In the genomic region with DNA sequence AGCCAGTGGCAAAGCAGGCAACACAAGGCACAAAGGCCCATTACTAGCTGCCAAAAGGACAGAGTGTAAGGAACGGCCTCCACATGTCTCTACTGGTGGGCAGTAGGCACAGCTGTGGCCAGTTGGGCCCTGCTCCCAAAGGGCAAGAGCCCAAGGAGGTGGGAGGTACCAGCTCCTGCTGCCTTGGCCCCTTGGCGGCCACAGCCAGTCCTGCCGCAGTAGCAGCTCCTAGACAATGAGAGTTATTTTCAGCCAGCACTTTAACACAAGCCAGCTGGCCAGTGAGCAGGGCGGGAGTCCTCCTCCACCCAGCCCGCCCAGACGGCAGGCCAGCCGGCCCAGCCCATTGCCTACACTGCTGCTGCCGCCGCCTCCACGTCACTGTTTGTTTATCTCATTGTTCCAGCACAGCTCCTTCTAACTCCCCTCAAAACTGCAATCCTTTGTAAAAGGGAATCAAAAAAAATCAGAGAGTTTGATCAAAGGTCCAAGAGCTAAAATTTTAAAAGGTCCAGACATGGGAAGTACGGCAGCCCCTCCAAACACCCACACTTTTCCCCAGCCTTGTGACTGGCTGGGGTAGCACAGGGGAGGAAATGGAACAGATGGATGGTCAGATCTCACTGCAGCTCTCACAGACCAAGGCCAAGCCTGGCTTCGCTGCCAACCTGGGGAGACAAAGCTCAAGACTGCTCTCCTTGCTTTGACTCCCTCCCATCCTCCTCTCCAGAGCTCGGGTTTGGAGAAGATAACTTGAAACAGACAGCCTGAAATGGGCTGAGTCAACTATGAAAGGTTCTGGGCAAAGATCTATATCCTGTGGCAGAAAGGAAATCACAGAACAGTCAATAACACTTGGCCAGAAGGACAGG, we compare ENCODE assay signal across 1 cellular context.
A peak's percentile ranks its signal among the peaks of the same experiment; 100 is the strongest.
TF ChIP-seq lines count a peak whose summit lies in the region.

No MANE protein-coding gene starts in this region.

TF ChIP-seq in K562, 482 proteins besides CTCF, POLR2A, EP300 and RAD21 (continued from another document and continues in another):
- TF ChIP-seq, protein P1, sequence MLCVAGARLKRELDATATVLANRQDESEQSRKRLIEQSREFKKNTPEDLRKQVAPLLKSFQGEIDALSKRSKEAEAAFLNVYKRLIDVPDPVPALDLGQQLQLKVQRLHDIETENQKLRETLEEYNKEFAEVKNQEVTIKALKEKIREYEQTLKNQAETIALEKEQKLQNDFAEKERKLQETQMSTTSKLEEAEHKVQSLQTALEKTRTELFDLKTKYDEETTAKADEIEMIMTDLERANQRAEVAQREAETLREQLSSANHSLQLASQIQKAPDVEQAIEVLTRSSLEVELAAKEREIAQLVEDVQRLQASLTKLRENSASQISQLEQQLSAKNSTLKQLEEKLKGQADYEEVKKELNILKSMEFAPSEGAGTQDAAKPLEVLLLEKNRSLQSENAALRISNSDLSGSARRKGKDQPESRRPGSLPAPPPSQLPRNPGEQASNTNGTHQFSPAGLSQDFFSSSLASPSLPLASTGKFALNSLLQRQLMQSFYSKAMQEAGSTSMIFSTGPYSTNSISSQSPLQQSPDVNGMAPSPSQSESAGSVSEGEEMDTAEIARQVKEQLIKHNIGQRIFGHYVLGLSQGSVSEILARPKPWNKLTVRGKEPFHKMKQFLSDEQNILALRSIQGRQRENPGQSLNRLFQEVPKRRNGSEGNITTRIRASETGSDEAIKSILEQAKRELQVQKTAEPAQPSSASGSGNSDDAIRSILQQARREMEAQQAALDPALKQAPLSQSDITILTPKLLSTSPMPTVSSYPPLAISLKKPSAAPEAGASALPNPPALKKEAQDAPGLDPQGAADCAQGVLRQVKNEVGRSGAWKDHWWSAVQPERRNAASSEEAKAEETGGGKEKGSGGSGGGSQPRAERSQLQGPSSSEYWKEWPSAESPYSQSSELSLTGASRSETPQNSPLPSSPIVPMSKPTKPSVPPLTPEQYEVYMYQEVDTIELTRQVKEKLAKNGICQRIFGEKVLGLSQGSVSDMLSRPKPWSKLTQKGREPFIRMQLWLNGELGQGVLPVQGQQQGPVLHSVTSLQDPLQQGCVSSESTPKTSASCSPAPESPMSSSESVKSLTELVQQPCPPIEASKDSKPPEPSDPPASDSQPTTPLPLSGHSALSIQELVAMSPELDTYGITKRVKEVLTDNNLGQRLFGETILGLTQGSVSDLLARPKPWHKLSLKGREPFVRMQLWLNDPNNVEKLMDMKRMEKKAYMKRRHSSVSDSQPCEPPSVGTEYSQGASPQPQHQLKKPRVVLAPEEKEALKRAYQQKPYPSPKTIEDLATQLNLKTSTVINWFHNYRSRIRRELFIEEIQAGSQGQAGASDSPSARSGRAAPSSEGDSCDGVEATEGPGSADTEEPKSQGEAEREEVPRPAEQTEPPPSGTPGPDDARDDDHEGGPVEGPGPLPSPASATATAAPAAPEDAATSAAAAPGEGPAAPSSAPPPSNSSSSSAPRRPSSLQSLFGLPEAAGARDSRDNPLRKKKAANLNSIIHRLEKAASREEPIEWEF (CRISPR knock-in tag; IDR thresholded peaks at IDR 0.05) = no peak
- TF ChIP-seq, protein P2, sequence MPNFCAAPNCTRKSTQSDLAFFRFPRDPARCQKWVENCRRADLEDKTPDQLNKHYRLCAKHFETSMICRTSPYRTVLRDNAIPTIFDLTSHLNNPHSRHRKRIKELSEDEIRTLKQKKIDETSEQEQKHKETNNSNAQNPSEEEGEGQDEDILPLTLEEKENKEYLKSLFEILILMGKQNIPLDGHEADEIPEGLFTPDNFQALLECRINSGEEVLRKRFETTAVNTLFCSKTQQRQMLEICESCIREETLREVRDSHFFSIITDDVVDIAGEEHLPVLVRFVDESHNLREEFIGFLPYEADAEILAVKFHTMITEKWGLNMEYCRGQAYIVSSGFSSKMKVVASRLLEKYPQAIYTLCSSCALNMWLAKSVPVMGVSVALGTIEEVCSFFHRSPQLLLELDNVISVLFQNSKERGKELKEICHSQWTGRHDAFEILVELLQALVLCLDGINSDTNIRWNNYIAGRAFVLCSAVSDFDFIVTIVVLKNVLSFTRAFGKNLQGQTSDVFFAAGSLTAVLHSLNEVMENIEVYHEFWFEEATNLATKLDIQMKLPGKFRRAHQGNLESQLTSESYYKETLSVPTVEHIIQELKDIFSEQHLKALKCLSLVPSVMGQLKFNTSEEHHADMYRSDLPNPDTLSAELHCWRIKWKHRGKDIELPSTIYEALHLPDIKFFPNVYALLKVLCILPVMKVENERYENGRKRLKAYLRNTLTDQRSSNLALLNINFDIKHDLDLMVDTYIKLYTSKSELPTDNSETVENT (CRISPR knock-in tag; IDR thresholded peaks at IDR 0.05) = no peak
- TF ChIP-seq ZBED1 (IDR thresholded peaks at IDR 0.05) = no peak
- no peak for TF ChIP-seq KAT2B (IDR thresholded peaks at IDR 0.05; ENCODE audit: low read depth, low read length)
- TF ChIP-seq, protein P3, sequence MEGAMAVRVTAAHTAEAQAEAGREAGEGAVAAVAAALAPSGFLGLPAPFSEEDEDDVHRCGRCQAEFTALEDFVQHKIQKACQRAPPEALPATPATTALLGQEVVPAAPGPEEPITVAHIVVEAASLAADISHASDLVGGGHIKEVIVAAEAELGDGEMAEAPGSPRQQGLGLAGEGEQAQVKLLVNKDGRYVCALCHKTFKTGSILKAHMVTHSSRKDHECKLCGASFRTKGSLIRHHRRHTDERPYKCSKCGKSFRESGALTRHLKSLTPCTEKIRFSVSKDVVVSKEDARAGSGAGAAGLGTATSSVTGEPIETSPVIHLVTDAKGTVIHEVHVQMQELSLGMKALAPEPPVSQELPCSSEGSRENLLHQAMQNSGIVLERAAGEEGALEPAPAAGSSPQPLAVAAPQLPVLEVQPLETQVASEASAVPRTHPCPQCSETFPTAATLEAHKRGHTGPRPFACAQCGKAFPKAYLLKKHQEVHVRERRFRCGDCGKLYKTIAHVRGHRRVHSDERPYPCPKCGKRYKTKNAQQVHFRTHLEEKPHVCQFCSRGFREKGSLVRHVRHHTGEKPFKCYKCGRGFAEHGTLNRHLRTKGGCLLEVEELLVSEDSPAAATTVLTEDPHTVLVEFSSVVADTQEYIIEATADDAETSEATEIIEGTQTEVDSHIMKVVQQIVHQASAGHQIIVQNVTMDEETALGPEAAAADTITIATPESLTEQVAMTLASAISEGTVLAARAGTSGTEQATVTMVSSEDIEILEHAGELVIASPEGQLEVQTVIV (CRISPR knock-in tag; IDR thresholded peaks at IDR 0.05; ENCODE audit: borderline replicate concordance) = no peak
- TF ChIP-seq RFX7 (CRISPR knock-in tag; IDR thresholded peaks at IDR 0.05) = no peak
- no peak for TF ChIP-seq ZFP30 (CRISPR knock-in tag; IDR thresholded peaks at IDR 0.05; ENCODE audit: borderline replicate concordance)
- no peak for TF ChIP-seq LARP7 (IDR thresholded peaks at IDR 0.05)
- TF ChIP-seq, protein P4, sequence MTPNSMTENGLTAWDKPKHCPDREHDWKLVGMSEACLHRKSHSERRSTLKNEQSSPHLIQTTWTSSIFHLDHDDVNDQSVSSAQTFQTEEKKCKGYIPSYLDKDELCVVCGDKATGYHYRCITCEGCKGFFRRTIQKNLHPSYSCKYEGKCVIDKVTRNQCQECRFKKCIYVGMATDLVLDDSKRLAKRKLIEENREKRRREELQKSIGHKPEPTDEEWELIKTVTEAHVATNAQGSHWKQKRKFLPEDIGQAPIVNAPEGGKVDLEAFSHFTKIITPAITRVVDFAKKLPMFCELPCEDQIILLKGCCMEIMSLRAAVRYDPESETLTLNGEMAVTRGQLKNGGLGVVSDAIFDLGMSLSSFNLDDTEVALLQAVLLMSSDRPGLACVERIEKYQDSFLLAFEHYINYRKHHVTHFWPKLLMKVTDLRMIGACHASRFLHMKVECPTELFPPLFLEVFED (CRISPR knock-in tag; conservative IDR thresholded peaks at IDR 0.05) = no peak
- no peak for TF ChIP-seq ZFPM2 (CRISPR knock-in tag; IDR thresholded peaks at IDR 0.05)
- no peak for TF ChIP-seq TSC22D4 (tag; IDR thresholded peaks at IDR 0.05)
- TF ChIP-seq MTA3 (IDR thresholded peaks at IDR 0.05; ENCODE audit: borderline replicate concordance) = peak; percentile 65
- TF ChIP-seq NRF1 (conservative IDR thresholded peaks at IDR 0.05 in 1 of 2, IDR thresholded peaks at IDR 0.05 in 1 of 2) = peak in 1 of 2 experiments; percentile 46; a peak in 2 of 4 replicates
- TF ChIP-seq TCF7L2 (IDR thresholded peaks at IDR 0.05; ENCODE audit: low read depth, low read length) = no peak
- TF ChIP-seq ZNF561 (CRISPR knock-in tag; conservative IDR thresholded peaks at IDR 0.05) = no peak
- TF ChIP-seq ZFP1 (CRISPR knock-in tag; IDR thresholded peaks at IDR 0.05) = no peak
- TF ChIP-seq ZNF197 (CRISPR knock-in tag; IDR thresholded peaks at IDR 0.05; ENCODE audit: low read depth) = no peak
- peak; percentile 78 for TF ChIP-seq CBFA2T3 (IDR thresholded peaks at IDR 0.05)
- TF ChIP-seq, protein P5, sequence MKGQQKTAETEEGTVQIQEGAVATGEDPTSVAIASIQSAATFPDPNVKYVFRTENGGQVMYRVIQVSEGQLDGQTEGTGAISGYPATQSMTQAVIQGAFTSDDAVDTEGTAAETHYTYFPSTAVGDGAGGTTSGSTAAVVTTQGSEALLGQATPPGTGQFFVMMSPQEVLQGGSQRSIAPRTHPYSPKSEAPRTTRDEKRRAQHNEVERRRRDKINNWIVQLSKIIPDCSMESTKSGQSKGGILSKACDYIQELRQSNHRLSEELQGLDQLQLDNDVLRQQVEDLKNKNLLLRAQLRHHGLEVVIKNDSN (CRISPR knock-in tag; IDR thresholded peaks at IDR 0.05) = no peak
- TF ChIP-seq HDGF (IDR thresholded peaks at IDR 0.05) = no peak
- TF ChIP-seq POLR2AphosphoS5 (IDR thresholded peaks at IDR 0.05; ENCODE audit: control insufficient read depth, insufficient read depth, low read depth, low read length) = peak; percentile 30; the same call in 1 of the 2 replicates
- peak; percentile 56 for TF ChIP-seq TAF9B (IDR thresholded peaks at IDR 0.05; ENCODE audit: partially characterized antibody)
- no peak for TF ChIP-seq ZC3H4 (CRISPR knock-in tag; IDR thresholded peaks at IDR 0.05; ENCODE audit: borderline replicate concordance)
- TF ChIP-seq CXXC5 (CRISPR knock-in tag; IDR thresholded peaks at IDR 0.05) = peak; percentile 73
- peak; percentile 84 to 91; a peak in 3 of 4 replicates for TF ChIP-seq SIN3A (IDR thresholded peaks at IDR 0.05; ENCODE audit: borderline replicate concordance in 2 of 2, control insufficient read depth in 1 of 2, low read depth in 2 of 2, low read length in 2 of 2)
- no peak for TF ChIP-seq BCOR (IDR thresholded peaks at IDR 0.05)
- no peak for TF ChIP-seq EWSR1 (IDR thresholded peaks at IDR 0.05; ENCODE audit: borderline replicate concordance, low read depth, partially characterized antibody)
- TF ChIP-seq ERF (CRISPR knock-in tag; IDR thresholded peaks at IDR 0.05) = no peak
- no peak for TF ChIP-seq CBX5 (IDR thresholded peaks at IDR 0.05; ENCODE audit: borderline replicate concordance, low read depth)
- no peak for TF ChIP-seq C11orf30 (IDR thresholded peaks at IDR 0.05; ENCODE audit: low read depth)
- TF ChIP-seq, protein P6, sequence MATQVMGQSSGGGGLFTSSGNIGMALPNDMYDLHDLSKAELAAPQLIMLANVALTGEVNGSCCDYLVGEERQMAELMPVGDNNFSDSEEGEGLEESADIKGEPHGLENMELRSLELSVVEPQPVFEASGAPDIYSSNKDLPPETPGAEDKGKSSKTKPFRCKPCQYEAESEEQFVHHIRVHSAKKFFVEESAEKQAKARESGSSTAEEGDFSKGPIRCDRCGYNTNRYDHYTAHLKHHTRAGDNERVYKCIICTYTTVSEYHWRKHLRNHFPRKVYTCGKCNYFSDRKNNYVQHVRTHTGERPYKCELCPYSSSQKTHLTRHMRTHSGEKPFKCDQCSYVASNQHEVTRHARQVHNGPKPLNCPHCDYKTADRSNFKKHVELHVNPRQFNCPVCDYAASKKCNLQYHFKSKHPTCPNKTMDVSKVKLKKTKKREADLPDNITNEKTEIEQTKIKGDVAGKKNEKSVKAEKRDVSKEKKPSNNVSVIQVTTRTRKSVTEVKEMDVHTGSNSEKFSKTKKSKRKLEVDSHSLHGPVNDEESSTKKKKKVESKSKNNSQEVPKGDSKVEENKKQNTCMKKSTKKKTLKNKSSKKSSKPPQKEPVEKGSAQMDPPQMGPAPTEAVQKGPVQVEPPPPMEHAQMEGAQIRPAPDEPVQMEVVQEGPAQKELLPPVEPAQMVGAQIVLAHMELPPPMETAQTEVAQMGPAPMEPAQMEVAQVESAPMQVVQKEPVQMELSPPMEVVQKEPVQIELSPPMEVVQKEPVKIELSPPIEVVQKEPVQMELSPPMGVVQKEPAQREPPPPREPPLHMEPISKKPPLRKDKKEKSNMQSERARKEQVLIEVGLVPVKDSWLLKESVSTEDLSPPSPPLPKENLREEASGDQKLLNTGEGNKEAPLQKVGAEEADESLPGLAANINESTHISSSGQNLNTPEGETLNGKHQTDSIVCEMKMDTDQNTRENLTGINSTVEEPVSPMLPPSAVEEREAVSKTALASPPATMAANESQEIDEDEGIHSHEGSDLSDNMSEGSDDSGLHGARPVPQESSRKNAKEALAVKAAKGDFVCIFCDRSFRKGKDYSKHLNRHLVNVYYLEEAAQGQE (CRISPR knock-in tag; IDR thresholded peaks at IDR 0.05; ENCODE audit: low read depth) = 0 out of 2 replicates have a peak, but pooled peaks have one; percentile 51
- no peak for TF ChIP-seq ZNF282 (CRISPR knock-in tag; IDR thresholded peaks at IDR 0.05)
- TF ChIP-seq EP400 (IDR thresholded peaks at IDR 0.05) = peak; percentile 35; the same call in 1 of the 2 replicates
- TF ChIP-seq ETV5 (CRISPR knock-in tag; IDR thresholded peaks at IDR 0.05; ENCODE audit: low read depth) = no peak
- TF ChIP-seq CC2D1A (IDR thresholded peaks at IDR 0.05) = no peak
- TF ChIP-seq, protein P7, sequence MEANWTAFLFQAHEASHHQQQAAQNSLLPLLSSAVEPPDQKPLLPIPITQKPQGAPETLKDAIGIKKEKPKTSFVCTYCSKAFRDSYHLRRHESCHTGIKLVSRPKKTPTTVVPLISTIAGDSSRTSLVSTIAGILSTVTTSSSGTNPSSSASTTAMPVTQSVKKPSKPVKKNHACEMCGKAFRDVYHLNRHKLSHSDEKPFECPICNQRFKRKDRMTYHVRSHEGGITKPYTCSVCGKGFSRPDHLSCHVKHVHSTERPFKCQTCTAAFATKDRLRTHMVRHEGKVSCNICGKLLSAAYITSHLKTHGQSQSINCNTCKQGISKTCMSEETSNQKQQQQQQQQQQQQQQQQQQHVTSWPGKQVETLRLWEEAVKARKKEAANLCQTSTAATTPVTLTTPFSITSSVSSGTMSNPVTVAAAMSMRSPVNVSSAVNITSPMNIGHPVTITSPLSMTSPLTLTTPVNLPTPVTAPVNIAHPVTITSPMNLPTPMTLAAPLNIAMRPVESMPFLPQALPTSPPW (CRISPR knock-in tag; IDR thresholded peaks at IDR 0.05) = peak; percentile 84
- TF ChIP-seq ZNF436 (CRISPR knock-in tag; IDR thresholded peaks at IDR 0.05) = no peak
- TF ChIP-seq MTA2 (IDR thresholded peaks at IDR 0.05; ENCODE audit: low read depth) = no peak
- TF ChIP-seq ZNF445 (CRISPR knock-in tag; IDR thresholded peaks at IDR 0.05; ENCODE audit: low read depth) = no peak
- 0 out of 2 replicates have a peak, but pooled peaks have one; percentile 36 for TF ChIP-seq ZNF444 (CRISPR knock-in tag; IDR thresholded peaks at IDR 0.05)
- TF ChIP-seq TAF1 (IDR thresholded peaks at IDR 0.05; ENCODE audit: control insufficient read depth, extremely low read depth, insufficient read depth, low read length, severe bottlenecking) = no peak
- TF ChIP-seq ZNF589 (CRISPR knock-in tag; IDR thresholded peaks at IDR 0.05; ENCODE audit: low read depth) = peak; percentile 80
- no peak for TF ChIP-seq BRF1 (IDR thresholded peaks at IDR 0.05; ENCODE audit: borderline replicate concordance, extremely low read depth, insufficient read length)
- TF ChIP-seq ZNF707 (CRISPR knock-in tag; conservative IDR thresholded peaks at IDR 0.05) = no peak
- no peak for TF ChIP-seq MAFF (IDR thresholded peaks at IDR 0.05; ENCODE audit: low read length)
